In the genomic region with DNA sequence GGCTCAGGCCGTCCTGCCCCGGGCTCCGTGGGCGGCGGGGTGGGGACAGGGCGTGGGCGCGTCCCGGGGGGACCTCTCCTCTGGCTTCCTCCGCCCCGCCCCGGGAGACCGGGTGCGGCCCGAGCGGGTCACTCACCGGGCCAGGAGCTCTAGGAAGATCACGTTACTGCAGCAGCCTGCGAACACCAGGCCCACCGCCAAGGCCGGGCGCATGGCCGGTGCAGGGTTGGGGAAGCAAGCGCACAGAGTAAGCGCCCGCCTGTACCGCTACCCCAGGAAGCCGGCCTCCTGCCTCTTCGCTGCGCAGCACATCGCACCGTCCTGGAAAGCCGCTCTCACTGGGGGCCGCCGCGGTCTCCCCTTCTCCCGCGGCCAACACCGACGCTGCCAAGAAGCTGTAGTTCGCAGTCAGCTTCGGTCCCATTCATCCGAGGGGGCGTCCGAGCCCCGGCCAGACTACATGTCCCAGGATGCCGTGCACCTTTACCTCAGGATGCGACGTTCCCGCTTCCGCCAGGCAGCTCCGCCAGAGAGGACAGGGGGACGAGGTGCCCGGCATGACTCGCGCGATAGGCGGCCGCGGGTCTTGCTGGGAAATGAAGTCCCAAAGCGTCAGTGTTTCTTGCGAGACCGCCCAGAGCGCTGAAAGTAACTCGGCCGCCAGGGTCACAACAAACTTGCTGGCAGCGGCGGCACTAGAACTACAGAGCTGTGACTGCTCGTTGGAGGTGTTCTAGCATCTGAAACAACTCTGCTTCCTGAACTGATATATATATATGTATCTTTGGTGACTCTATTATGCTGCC, we compare ENCODE assay signal across 8 cellular contexts. TPM values are rescaled to one million over a fixed set of nuclear protein-coding genes. Genes with fewer than 3 reads are reported as not detected.
DNase-seq lines count a peak whose midpoint lies in the region; ATAC-seq, FAIRE-seq and TF ChIP-seq lines count a peak whose summit lies in the region.

A gene with protein sequence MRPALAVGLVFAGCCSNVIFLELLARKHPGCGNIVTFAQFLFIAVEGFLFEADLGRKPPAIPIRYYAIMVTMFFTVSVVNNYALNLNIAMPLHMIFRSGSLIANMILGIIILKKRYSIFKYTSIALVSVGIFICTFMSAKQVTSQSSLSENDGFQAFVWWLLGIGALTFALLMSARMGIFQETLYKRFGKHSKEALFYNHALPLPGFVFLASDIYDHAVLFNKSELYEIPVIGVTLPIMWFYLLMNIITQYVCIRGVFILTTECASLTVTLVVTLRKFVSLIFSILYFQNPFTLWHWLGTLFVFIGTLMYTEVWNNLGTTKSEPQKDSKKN (minus strand): TSS at position 392 of the 806 bp plus-strand sequence. CDS start 179 bp downstream, at position 213.

- peak within 1 kb of the TSS; percentile 91 for H3K4me3 ChIP-seq in BLaER1
- peak within 1 kb of the TSS; percentile 92 for H3K4me3 ChIP-seq in colonic mucosa

- H3K27ac ChIP-seq in BLaER1, result peak within 1 kb of the TSS; percentile 86
- H3K27ac ChIP-seq in colonic mucosa, result peak within 1 kb of the TSS; percentile 74

- peak; percentile 99 for ATAC-seq in HG03457 (IDR thresholded peaks at IDR 0.05; ENCODE audit: unreplicated experiment)

- H3K27me3 ChIP-seq in BLaER1 (no peaks in the 10 kb centered on the region), colonic mucosa (no peaks in the 10 kb centered on the region)

- peak; percentile 99 for FAIRE-seq in GM19239 (lab: Jason Lieb, UNC)

- H4K20me1 ChIP-seq in BLaER1, result no peaks in the 10 kb centered on the region

- H3K36me3 ChIP-seq in BLaER1, result peaks cover 9% of the 10 kb centered on the region
- H3K36me3 ChIP-seq in colonic mucosa, result no peaks in the 10 kb centered on the region

- DNase-seq in GM19239 (ENCODE audit: insufficient read length, low spot score), result peak; percentile 94
- DNase-seq in NCI-H524 treated with DMSO at 0.1 percent for 48 hours (lab: John Stamatoyannopoulos, UW), result peak; percentile 84
- DNase-seq in activated CD4-positive, alpha-beta T cell treated with anti-CD3 and anti-CD28 coated beads for 4 hours, result peak; percentile 93
- DNase-seq in colonic mucosa, result peak; percentile 98
- DNase-seq in kidney tubule cell (ENCODE audit: low spot score), result peak; percentile 98
- DNase-seq in stimulated activated CD4-positive, alpha-beta T cell treated with anti-CD3 and anti-CD28 coated beads, Interleukin-1b, Interleukin-23, amount 100 ng/mL, for 24 hours (ENCODE audit: low read depth in 4 of 4, low spot score in 1 of 4), result peak; percentile 84 to 93 (median 90)

- intact Hi-C loops in colonic mucosa (cut with DNase I), result no loop called here

- H3K9me3 ChIP-seq in BLaER1 (no peaks in the 10 kb centered on the region), colonic mucosa (no peaks in the 10 kb centered on the region)

- H3K4me1 ChIP-seq in BLaER1 (peaks cover 14% of the 10 kb centered on the region), colonic mucosa (no peaks in the 10 kb centered on the region)

- TF ChIP-seq CTCF in colonic mucosa (IDR thresholded peaks at IDR 0.05), result peak; percentile 18

- H3K9ac ChIP-seq in BLaER1 (peak within 1 kb of the TSS; percentile 92), colonic mucosa (ENCODE audit: low read depth in 2 of 2, low read length in 2 of 2) (peak within 1 kb of the TSS; percentile 67 to 89)

- peak within 1 kb of the TSS; percentile 78 for H3K4me2 ChIP-seq in BLaER1

RNA-seq across cellular contexts. Expression of the gene that starts here (rescaled TPM):
- total RNA-seq in colonic mucosa, result 1 to 10 TPM; 6.2 to 7.5 TPM

Comparison
In these comparisons a context has a peak if more than half of its experiments do, and no peak if none do; other contexts are left out.
1. Peak in every context shown above with its lines: DNase-seq, ATAC-seq, H3K4me3 ChIP-seq and H3K27ac ChIP-seq.